Comparison of ENCODE assay signal across 8 cellular contexts in genomic region chr4:56681158-56681848, GRCh38. TPM values are rescaled to one million over a fixed set of nuclear protein-coding genes. Genes with fewer than 3 reads are reported as not detected.
DNase-seq lines count a peak whose midpoint lies in the region; ATAC-seq and TF ChIP-seq lines count a peak whose summit lies in the region.

TSS of gene HOPX (minus strand) at chr4:56681296. CDS start at chr4:56657816, 23,480 bp downstream.

- TF ChIP-seq CTCF in body of pancreas (IDR thresholded peaks at IDR 0.05) (no peak), mucosa of descending colon (IDR thresholded peaks at IDR 0.05) (no peak), suprapubic skin (IDR thresholded peaks at IDR 0.05) (no peak), WERI-Rb-1 (IDR thresholded peaks at IDR 0.05; ENCODE audit: low read depth, low read length) (no peak)

- TF ChIP-seq POLR2A in body of pancreas (IDR thresholded peaks at IDR 0.05) (no peak), suprapubic skin (IDR thresholded peaks at IDR 0.05) (no peak)

- H3K36me3 ChIP-seq in body of pancreas (replicated peaks in 1 of 2; ENCODE audit: insufficient read depth in 1 of 2, low read depth in 2 of 2) (no peaks in the 10 kb centered on the region), mucosa of descending colon (ENCODE audit: low read depth) (no peaks in the 10 kb centered on the region), suprapubic skin (no peaks in the 10 kb centered on the region), WERI-Rb-1 (no peaks in the 10 kb centered on the region)

- peaks cover 12% of the 10 kb centered on the region for H3K4me1 ChIP-seq in body of pancreas
- peaks cover 5% of the 10 kb centered on the region for H3K4me1 ChIP-seq in mucosa of descending colon (ENCODE audit: low read depth)
- peaks cover 23% of the 10 kb centered on the region for H3K4me1 ChIP-seq in suprapubic skin

- no peak for TF ChIP-seq EP300 in suprapubic skin (IDR thresholded peaks at IDR 0.05)

- DNase-seq in DMS53 treated with DMSO at 0.1 percent for 48 hours (lab: John Stamatoyannopoulos, UW; ENCODE audit: unreplicated experiment) (peak; percentile 74), body of pancreas (peak; percentile 23 to 59 (median 51)), mucosa of descending colon (peak in 1 of 3 donors; percentile 26), suprapubic skin (ENCODE audit: low spot score in 2 of 2) (no peak), WERI-Rb-1 (no peak), COLO668 (lab: John Stamatoyannopoulos, UW; ENCODE audit: unreplicated experiment) (no peak)

- H3K4me3 ChIP-seq in body of pancreas (no peak within 1 kb of the TSS), mucosa of descending colon (no peak within 1 kb of the TSS), suprapubic skin (peak within 1 kb of the TSS; percentile 38), WERI-Rb-1 (ENCODE audit: low read depth, low read length) (no peak within 1 kb of the TSS)

- peak; percentile 90 for ATAC-seq in HG02798 (IDR thresholded peaks at IDR 0.05; ENCODE audit: poor library complexity, unreplicated experiment)
- peak; percentile 63 for ATAC-seq in body of pancreas
- peak; percentile 72 for ATAC-seq in mucosa of descending colon

- WGBS in body of pancreas, 2 donors, result 7 to 11% methylated on average over 14 to 18 of the region's 18 CpGs
- 27% methylated on average over 18 of the region's 18 CpGs for WGBS in suprapubic skin

- H3K27me3 ChIP-seq in body of pancreas, result no peaks in the 10 kb centered on the region
- H3K27me3 ChIP-seq in suprapubic skin, result no peaks in the 10 kb centered on the region
- H3K27me3 ChIP-seq in WERI-Rb-1 (ENCODE audit: insufficient read depth, low read depth, severe bottlenecking), result no peaks in the 10 kb centered on the region

- intact Hi-C loops in T-helper 2 cell treated with Interferon-gamma antibody and Interleukin-4, amounts not matched to agents 100 ng/mL and 5 ng/mL, for 36 hours (cut with micrococcal nuclease), result no loop called here
- intact Hi-C loops in body of pancreas (cut with DNase I), result no loop called here
- intact Hi-C loops in mucosa of descending colon (cut with DNase I, micrococcal nuclease), result no loop called here

- H3K27ac ChIP-seq in body of pancreas (no peak within 1 kb of the TSS), suprapubic skin (peak within 1 kb of the TSS; percentile 83), WERI-Rb-1 (no peak within 1 kb of the TSS)

- H3K9me3 ChIP-seq in body of pancreas (no peaks in the 10 kb centered on the region), mucosa of descending colon (no peaks in the 10 kb centered on the region), suprapubic skin (no peaks in the 10 kb centered on the region), WERI-Rb-1 (ENCODE audit: severe bottlenecking) (no peaks in the 10 kb centered on the region)

RNA-seq across cellular contexts. Expression of gene HOPX, which starts in this region (rescaled TPM):
- total RNA-seq in T-helper 2 cell treated with Interferon-gamma antibody and Interleukin-4, amounts not matched to agents 100 ng/mL and 5 ng/mL, for 36 hours, result 36.8 and 36.9 TPM in 2 replicates
- 1 to 10 TPM in 1 of 2 donors, not detected in 1; 1.6 TPM for total RNA-seq in body of pancreas
- 1 to 10 TPM; 1.3 to 5.6 (median 1.9) TPM for total RNA-seq in mucosa of descending colon
- total RNA-seq in suprapubic skin, result 1,000 to 10,000 TPM in 3 of 4 donors, 100 to 1,000 TPM in 1; 405 to 1,883 (median 1,516) TPM

Comparison
In these comparisons a context has a peak if more than half of its experiments do, and no peak if none do; other contexts are left out.
1. RNA of gene HOPX (total RNA-seq): 405 to 1,883 TPM in suprapubic skin; 36.8 to 36.9 TPM in T-helper 2 cell treated with Interferon-gamma antibody and Interleukin-4, amounts not matched to agents 100 ng/mL and 5 ng/mL, for 36 hours, 1.3 to 5.6 TPM in mucosa of descending colon and 1.6 TPM in body of pancreas; every median in the first group is over 10 times any median in the second.
2. DNase-seq: peak in DMS53 treated with DMSO at 0.1 percent for 48 hours (single experiment) and body of pancreas (4 of 4); none in suprapubic skin (0 of 2), WERI-Rb-1 (single experiment) and COLO668 (single experiment).
3. Peak in every context shown above with its lines, with median percentiles within 50 percentile points of each other: ATAC-seq.